ENCODE assay signal across 13 cellular contexts in the genomic region with DNA sequence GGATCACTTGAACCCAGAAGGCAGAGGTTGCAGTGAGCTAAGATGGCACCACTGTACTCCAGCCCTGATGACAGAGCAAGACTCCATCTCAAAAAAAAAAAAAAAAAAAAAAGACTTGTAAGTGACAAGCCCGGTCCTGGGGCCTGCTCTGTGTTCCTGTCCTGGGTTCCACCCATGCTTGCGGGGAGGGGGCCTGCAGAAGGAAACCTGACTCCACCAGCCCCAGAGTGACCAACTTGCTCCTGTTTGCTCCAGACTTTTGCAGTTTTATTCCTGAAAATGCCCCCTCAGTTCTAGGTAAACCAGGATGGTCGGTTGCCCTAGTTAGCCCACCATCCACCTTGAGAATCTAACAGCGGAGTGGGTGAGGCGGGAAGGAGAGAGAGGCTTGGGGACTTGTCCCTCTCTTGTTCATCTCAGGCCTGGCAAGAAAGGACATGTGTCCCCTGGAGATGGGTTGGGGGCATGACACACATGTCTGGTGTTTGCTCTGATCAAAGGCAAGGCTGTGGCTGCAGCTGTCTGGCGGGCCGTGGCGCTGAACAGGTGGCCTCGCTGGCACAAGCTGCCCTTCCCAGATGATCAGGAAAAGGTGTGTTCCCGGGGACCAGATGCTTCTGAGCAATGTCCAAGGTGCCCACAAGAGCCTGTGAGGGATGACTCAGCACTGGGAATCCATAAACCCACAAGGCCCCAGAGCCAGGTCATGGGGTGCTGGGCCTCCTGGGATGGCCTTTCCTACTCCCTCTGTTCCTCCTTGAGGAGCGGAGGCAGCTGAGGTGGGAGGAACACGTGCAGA. TPM values are rescaled to one million over a fixed set of nuclear protein-coding genes. Genes with fewer than 3 reads are reported as not detected.
DNase-seq lines count a peak whose midpoint lies in the region; ATAC-seq, FAIRE-seq and TF ChIP-seq lines count a peak whose summit lies in the region.
"Had no signal": no experiment of that assay in that cellular context is flagged by ENCODE, and none has a peak within 500 bp of the region (broad histone marks: within the 10 kb centered on the region; RNA-seq: fewer than 3 reads in every experiment).

No MANE protein-coding gene starts in this region.

- H3K79me1 ChIP-seq in mesenchymal stem cell (replicated peaks; ENCODE audit: low read length, poor library complexity, severe bottlenecking) = no peaks in the 10 kb centered on the region

- peaks cover 2% of the 10 kb centered on the region for H3K9me3 Mint-ChIP-seq in astrocyte (ENCODE audit: unreplicated experiment)
- H3K9me3 Mint-ChIP-seq: activated T-helper 2 cell treated with anti-CD3 and anti-CD28 coated beads, Interferon-gamma antibody, Interleukin-2, Interleukin-4, amounts not matched to agents 10 μg/mL and 5 μg/mL and 100 μg/mL, durations not matched to agents 14 hours and 24 hours and 36 hours had no signal

- H3K9ac ChIP-seq in astrocyte (ENCODE audit: low read length) = no peak overlapping the region
- no peak overlapping the region for H3K9ac ChIP-seq in mesenchymal stem cell (ENCODE audit: low read length)
- no peak overlapping the region for H3K9ac ChIP-seq in kidney (ENCODE audit: low read length in 2 of 2)

- no peak for FAIRE-seq in astrocyte (lab: Jason Lieb, UNC)
- FAIRE-seq in kidney (lab: Jason Lieb, UNC) = no peak
- FAIRE-seq: colon, D721Med, GM18507 had no signal

- H3K14ac ChIP-seq in mesenchymal stem cell (ENCODE audit: low read length in 2 of 2) = peak overlapping the region in 1 of 2 experiments; percentile 5

- TF ChIP-seq CTCF in astrocyte (IDR thresholded peaks at IDR 0.05; ENCODE audit: insufficient read depth, low read depth, low read length) (no peak), kidney (IDR thresholded peaks at IDR 0.05; ENCODE audit: borderline replicate concordance, extremely low read depth, insufficient read depth) (no peak)

- H3K27ac ChIP-seq in astrocyte (ENCODE audit: low read depth, low read length) (no peak overlapping the region), mesenchymal stem cell (ENCODE audit: low read length, poor library complexity, severe bottlenecking) (no peak overlapping the region), kidney (ENCODE audit: low read depth in 2 of 2, low read length in 2 of 2) (no peak overlapping the region)

- no peak overlapping the region for H3K27ac Mint-ChIP-seq in astrocyte (ENCODE audit: unreplicated experiment)
- H3K27ac Mint-ChIP-seq: activated T-helper 2 cell treated with anti-CD3 and anti-CD28 coated beads, Interferon-gamma antibody, Interleukin-2, Interleukin-4, amounts not matched to agents 10 μg/mL and 5 μg/mL and 100 μg/mL, durations not matched to agents 14 hours and 24 hours and 36 hours had no signal

- H3K4me3 ChIP-seq in astrocyte (ENCODE audit: insufficient read depth, low read depth, low read length) (no peak overlapping the region), mesenchymal stem cell (ENCODE audit: insufficient read depth in 1 of 2, low read depth in 1 of 2, low read length in 2 of 2) (no peak overlapping the region), kidney (ENCODE audit: low read length in 2 of 2) (no peak overlapping the region)
- H3K4me3 ChIP-seq: heart right ventricle had no signal

- no peaks in the 10 kb centered on the region for H3K4me1 Mint-ChIP-seq in astrocyte (ENCODE audit: low read depth, unreplicated experiment)

- peak overlapping the region; percentile 39 for H4K8ac ChIP-seq in mesenchymal stem cell (ENCODE audit: low read length)

- H2BK12ac ChIP-seq in mesenchymal stem cell (ENCODE audit: low read length in 2 of 2) = no peak overlapping the region

- DNase-seq in Caki2 (ENCODE audit: low read depth) (peak; percentile 38), LHCN-M2 (ENCODE audit: low read depth) (peak; percentile 95), astrocyte (ENCODE audit: low read depth) (peak; percentile 31), mesenchymal stem cell (peak; percentile 68), KBM-7 (no peak), kidney (no peak)
- DNase-seq: heart right ventricle had no signal

- H3K4me1 ChIP-seq in astrocyte (ENCODE audit: insufficient read depth, low read length) (no peaks in the 10 kb centered on the region), mesenchymal stem cell (ENCODE audit: control insufficient read depth, insufficient read depth, low read depth, low read length) (peaks cover 9% of the 10 kb centered on the region), kidney (ENCODE audit: control insufficient read depth in 1 of 2, insufficient read depth in 1 of 2, low read depth in 1 of 2, low read length in 2 of 2) (peaks cover 0 to 12% of the 10 kb centered on the region in 2 donors)

- H3K4ac ChIP-seq in mesenchymal stem cell (ENCODE audit: low read depth in 1 of 2, low read length in 2 of 2) = no peak overlapping the region

- H2BK120ac ChIP-seq in mesenchymal stem cell (ENCODE audit: low read depth, low read length) = no peak overlapping the region

- H4K91ac ChIP-seq in mesenchymal stem cell (ENCODE audit: low read length) = no peak overlapping the region

- H3K4me2 ChIP-seq in astrocyte (ENCODE audit: low read length) = no peak overlapping the region
- no peak overlapping the region for H3K4me2 ChIP-seq in mesenchymal stem cell (ENCODE audit: low read length, poor library complexity, severe bottlenecking)

- H2AK5ac ChIP-seq in mesenchymal stem cell (ENCODE audit: low read length, severe bottlenecking) = no peak overlapping the region

- H3K36me3 ChIP-seq in astrocyte (ENCODE audit: insufficient read depth, low read length) = no peaks in the 10 kb centered on the region
- no peaks in the 10 kb centered on the region for H3K36me3 ChIP-seq in mesenchymal stem cell (ENCODE audit: control insufficient read depth in 1 of 2, insufficient read depth in 2 of 2, low read depth in 1 of 2, low read length in 2 of 2)
- no peaks in the 10 kb centered on the region for H3K36me3 ChIP-seq in kidney (ENCODE audit: control insufficient read depth in 1 of 2, insufficient read depth in 2 of 2, low read length in 2 of 2)
- H3K36me3 ChIP-seq: heart right ventricle had no signal

- no peaks in the 10 kb centered on the region for H4K20me1 ChIP-seq in astrocyte (ENCODE audit: insufficient read depth, low read length)

- in situ Hi-C loops in Caki2 (cut with HindIII; ENCODE audit: low pct_unique_long_range_greater_than_20kb, low sequenced_read_pairs) = no loop called here
- in situ Hi-C loops in KBM-7 (cut with MboI; ENCODE audit: low pct_unique_long_range_greater_than_20kb, low sequenced_read_pairs) = loop anchor here (10.0 kb wide), 1 partner anchor 48 kb away; no protein-coding TSS in a partner anchor

- H3K27me3 Mint-ChIP-seq in astrocyte (ENCODE audit: low read depth, unreplicated experiment) = peaks cover 16% of the 10 kb centered on the region

- 91% methylated on average over 11 of the region's 12 CpGs for WGBS in mesenchymal stem cell

- no peaks in the 10 kb centered on the region for H3K79me2 ChIP-seq in astrocyte (ENCODE audit: insufficient read depth, low read length)

- intact Hi-C loops in kidney (cut with DNase I) = no loop called here

- H3K4me3 Mint-ChIP-seq in astrocyte (ENCODE audit: unreplicated experiment) = no peak overlapping the region

- H3K27me3 ChIP-seq in astrocyte (ENCODE audit: insufficient read depth, low read length) (no peaks in the 10 kb centered on the region), mesenchymal stem cell (ENCODE audit: control insufficient read depth in 1 of 2, insufficient read depth in 1 of 2, low read length in 2 of 2) (peaks cover 0 to 5% of the 10 kb centered on the region in 2 experiments)
- H3K27me3 ChIP-seq: heart right ventricle had no signal

- H3K36me3 Mint-ChIP-seq in astrocyte (ENCODE audit: low read depth, unreplicated experiment) = no peaks in the 10 kb centered on the region

- no peak for ATAC-seq in HG02798 (IDR thresholded peaks at IDR 0.05; ENCODE audit: poor library complexity, unreplicated experiment)
- no peak for ATAC-seq in HG03045 (IDR thresholded peaks at IDR 0.05; ENCODE audit: unreplicated experiment)

- peak overlapping the region in 1 of 2 experiments; percentile 5 for H3K18ac ChIP-seq in mesenchymal stem cell (ENCODE audit: low read depth in 1 of 2, low read length in 2 of 2)

- H2BK5ac ChIP-seq in mesenchymal stem cell (ENCODE audit: low read depth, low read length, poor library complexity, severe bottlenecking) = no peak overlapping the region

- H2BK15ac ChIP-seq in mesenchymal stem cell (ENCODE audit: low read depth, poor library complexity, severe bottlenecking) = no peak overlapping the region

- H2AFZ ChIP-seq in astrocyte (ENCODE audit: low read depth, low read length) (no peak overlapping the region), mesenchymal stem cell (ENCODE audit: low read depth, low read length) (no peak overlapping the region)

- H3K9me3 ChIP-seq in astrocyte (ENCODE audit: insufficient read depth, low read depth, low read length) (peaks cover 3% of the 10 kb centered on the region), mesenchymal stem cell (ENCODE audit: control insufficient read depth, low read length) (no peaks in the 10 kb centered on the region), kidney (ENCODE audit: control insufficient read depth in 1 of 2, low read length in 2 of 2) (no peaks in the 10 kb centered on the region)
- H3K9me3 ChIP-seq: heart right ventricle had no signal

- H3K23ac ChIP-seq in mesenchymal stem cell (ENCODE audit: low read length in 2 of 2) = no peak overlapping the region

RNA-seq across cellular contexts. Expression of gene LRP5, which starts 9.9 kb away (rescaled TPM):
- total RNA-seq in Caki2 (2014; rRNA removed; shearing (Covaris generic); ENCODE audit: low replicate concordance) = 13.5 and 15.4 TPM in 2 replicates
- total RNA-seq in LHCN-M2 (2014; rRNA removed) (12.4 and 17.2 TPM in 2 replicates), astrocyte (19.6 and 20.2 TPM in 2 replicates), kidney (71.3 TPM)
- polyA plus RNA-seq in LHCN-M2 (2012) = 15.3 TPM
- polyA plus RNA-seq in mesenchymal stem cell (2013, experiment 1 of 2) = 46.4 TPM
- polyA plus RNA-seq in mesenchymal stem cell (2013, experiment 2 of 2) = 41.4 TPM
- 55.4 TPM for polyA plus RNA-seq in kidney (ENCODE audit: insufficient read depth, low read depth, low replicate concordance)

RNA-seq across cellular contexts. Expression of gene C11orf24, which starts 30.7 kb away (rescaled TPM):
- 20.1 and 22.6 TPM in 2 replicates for total RNA-seq in Caki2 (2014; rRNA removed; shearing (Covaris generic); ENCODE audit: low replicate concordance)
- total RNA-seq in LHCN-M2 (2014; rRNA removed) (58.2 and 66.7 TPM in 2 replicates), astrocyte (79.8 and 83.5 TPM in 2 replicates), kidney (31.7 TPM)
- 63.7 TPM for polyA plus RNA-seq in LHCN-M2 (2012)
- 90.1 TPM for polyA plus RNA-seq in mesenchymal stem cell (2013, experiment 1 of 2)
- 93.9 TPM for polyA plus RNA-seq in mesenchymal stem cell (2013, experiment 2 of 2)
- polyA plus RNA-seq in kidney (ENCODE audit: insufficient read depth, low read depth, low replicate concordance) = 18.6 TPM

Comparison
In these comparisons a context has a peak if more than half of its experiments do, and no peak if none do; other contexts are left out.
1. DNase-seq: peak in Caki2 (single experiment), LHCN-M2 (single experiment), astrocyte (single experiment) and mesenchymal stem cell (single experiment); none in KBM-7 (single experiment) and kidney (single experiment).